Comparison of ENCODE assay signal across 10 cellular contexts in the genomic region with DNA sequence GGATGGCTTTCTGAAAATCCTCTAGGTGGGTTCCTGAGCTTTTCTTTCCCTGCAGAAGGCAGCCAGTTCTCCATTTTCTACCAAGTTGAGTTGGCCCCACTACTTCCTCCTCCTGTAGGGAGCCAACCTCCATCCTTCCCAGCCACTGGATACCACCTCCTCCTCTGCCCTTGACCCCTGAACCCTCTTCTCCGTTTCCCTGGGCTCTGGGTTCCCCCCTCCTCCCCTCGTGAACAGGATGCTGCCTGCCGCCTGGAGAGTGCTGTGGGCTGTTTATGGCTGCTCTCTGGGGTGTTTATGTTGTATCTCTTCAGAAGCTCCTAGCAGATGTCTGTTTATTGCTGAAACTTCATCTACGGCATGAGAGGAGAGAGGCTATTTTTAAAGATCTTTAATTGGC. TPM values are rescaled to one million over a fixed set of nuclear protein-coding genes. Genes with fewer than 3 reads are reported as not detected.
A peak's percentile ranks its signal among the peaks of the same experiment; 100 is the strongest.
DNase-seq lines count a peak whose midpoint lies in the region; ATAC-seq and TF ChIP-seq lines count a peak whose summit lies in the region.
"Had no signal": no experiment of that assay in that cellular context is flagged by ENCODE, and none has a peak within 500 bp of the region (broad histone marks: within the 10 kb centered on the region; RNA-seq: fewer than 3 reads in every experiment).

No MANE protein-coding gene starts in this region.

- no peaks in the 10 kb centered on the region for H3K27me3 ChIP-seq in Panc1 (ENCODE audit: control insufficient read depth, insufficient read depth, low read length)

- peak; percentile 43 for DNase-seq in NOMO-1 treated with DMSO at 0.1 percent for 48 hours (lab: John Stamatoyannopoulos, UW; ENCODE audit: unreplicated experiment)
- DNase-seq in NOMO-1 treated with dmso at 0.1 percent for 144 hours (lab: John Stamatoyannopoulos, UW; ENCODE audit: unreplicated experiment) = no peak
- no peak for DNase-seq in Panc1 (ENCODE audit: low read depth, low spot score)
- DNase-seq in foreskin fibroblast = no peak
- DNase-seq in ecto neural progenitor cell (ENCODE audit: low spot score) = no peak
- DNase-seq in Ammon's horn (ENCODE audit: low spot score) = no peak
- DNase-seq: amniotic stem cell had no signal

- intact Hi-C loops in Panc1 (cut with micrococcal nuclease; ENCODE audit: unreplicated experiment) = no loop called here

- BruUV-seq in Panc1 (replicated peaks; lab: Mats Ljungman, UMichigan) = no TSS peak

- H3K4me1 ChIP-seq in Panc1 (ENCODE audit: control insufficient read depth, insufficient read depth, low read length) = peaks cover 33% of the 10 kb centered on the region

- ATAC-seq in Panc1 (no peak), GM19397 (IDR thresholded peaks at IDR 0.05; ENCODE audit: unreplicated experiment) (no peak)
- ATAC-seq: activated CD4-positive, CD25-positive, alpha-beta regulatory T cell treated with anti-CD3 and anti-CD28 coated beads, Interleukin-2, amount 50 U/mL, for 24 hours had no signal

- TF ChIP-seq CTCF in Panc1 (IDR thresholded peaks at IDR 0.05) = no peak
- peak; percentile 8 for TF ChIP-seq CTCF in foreskin fibroblast (IDR thresholded peaks at IDR 0.05; ENCODE audit: low read depth, low read length)

- POLR2A ChIA-PET in Panc1 (lab: Charles Lee) = interaction anchor here (0.6 kb wide), 1 partner anchor 44 kb away, joined by 3 read pairs; no protein-coding TSS in a partner anchor

- in situ Hi-C loops in Panc1 (cut with HindIII; ENCODE audit: low pct_unique_long_range_greater_than_20kb, low sequenced_read_pairs) = no loop called here

- H3K9me3 ChIP-seq in Panc1 (ENCODE audit: control insufficient read depth, insufficient read depth, low read depth, low read length) = no peaks in the 10 kb centered on the region

- H3K4me3 ChIP-seq in Panc1 (ENCODE audit: low read depth in 2 of 2, low read length in 2 of 2) = no peak overlapping the region
- no peak overlapping the region for H3K4me3 ChIP-seq in foreskin fibroblast (ENCODE audit: low read depth in 1 of 2, low read length in 2 of 2)

- H3K36me3 ChIP-seq in Panc1 (ENCODE audit: control insufficient read depth, insufficient read depth, low read length) = 0 out of 2 replicates have a peak, but pooled peaks cover under 1% of the 10 kb centered on the region

- peak overlapping the region; percentile 37; the same call in 1 of the 2 replicates for H3K27ac ChIP-seq in Panc1 (ENCODE audit: low read length)
- peak overlapping the region; percentile 21 for H3K27ac ChIP-seq in temporal lobe (ENCODE audit: low read depth, low read length)

- CTCF ChIA-PET in Panc1 (lab: Charles Lee) = no interaction called here

RNA-seq across cellular contexts. Expression of a gene that starts 8.6 kb away (rescaled TPM):
- 199 TPM for total RNA-seq in Panc1 (2021; ENCODE audit: unreplicated experiment)
- polyA plus RNA-seq in Panc1 (2012; ENCODE audit: insufficient read length) = 183 TPM
- total RNA-seq in temporal lobe = 12.3 TPM

Comparison
In these comparisons a context has a peak if more than half of its experiments do, and no peak if none do; other contexts are left out.
1. RNA of a gene that starts 8.6 kb away (total RNA-seq): 199 TPM in Panc1 (single experiment); 12.3 TPM in temporal lobe (single experiment); every median in the first group is over 10 times any median in the second.